Comparison of ENCODE assay signal across 16 cellular contexts in genomic region chr2:207041279-207041678, GRCh38.
DNase-seq lines count a peak whose midpoint lies in the region; ATAC-seq, FAIRE-seq and TF ChIP-seq lines count a peak whose summit lies in the region.
"Had no signal": no experiment of that assay in that cellular context is flagged by ENCODE, and none has a peak within 500 bp of the region (broad histone marks: within the 10 kb centered on the region; RNA-seq: fewer than 3 reads in every experiment).

No MANE protein-coding gene starts in this region.

- no peak overlapping the region for H3K4ac ChIP-seq in IMR-90 (ENCODE audit: low read depth, low read length)

- no peaks in the 10 kb centered on the region for H4K20me1 ChIP-seq in IMR-90 (ENCODE audit: insufficient read depth, low read length)

- H3K9me1 ChIP-seq in IMR-90 (ENCODE audit: insufficient read depth, low read length) = peaks cover 2% of the 10 kb centered on the region; the same call in 1 of the 2 replicates

- no peaks in the 10 kb centered on the region for H3K27me3 ChIP-seq in IMR-90 (ENCODE audit: control insufficient read depth, insufficient read depth, low read length)
- H3K27me3 ChIP-seq in layer of hippocampus (ENCODE audit: control insufficient read depth, insufficient read depth, low read length) = no peaks in the 10 kb centered on the region
- no peaks in the 10 kb centered on the region for H3K27me3 ChIP-seq in subcutaneous abdominal adipose tissue (ENCODE audit: control insufficient read depth in 5 of 5, insufficient read depth in 4 of 5, low read length in 5 of 5)
- H3K27me3 ChIP-seq in small intestine (ENCODE audit: control insufficient read depth in 2 of 2, insufficient read depth in 2 of 2, low read length in 2 of 2) = no peaks in the 10 kb centered on the region

- H3K23ac ChIP-seq in IMR-90 (ENCODE audit: low read depth, low read length) = no peak overlapping the region

- H3K4me2 ChIP-seq in IMR-90 (ENCODE audit: low read depth, low read length) = no peak overlapping the region

- H3K56ac ChIP-seq in IMR-90 (ENCODE audit: extremely low read depth, insufficient read depth, low read length) = no peak overlapping the region

- no peak overlapping the region for H2AFZ ChIP-seq in IMR-90 (replicated peaks; ENCODE audit: low read length, poor library complexity)

- dilution Hi-C loops in IMR-90 (cut with HindIII; ENCODE audit: low sequenced_read_pairs, unreplicated experiment) = no loop called here

- TF ChIP-seq CTCF in IMR-90 (conservative IDR thresholded peaks at IDR 0.05; ENCODE audit: low read depth, low read length) = no peak

- H2BK15ac ChIP-seq in IMR-90 (ENCODE audit: low read depth, low read length) = no peak overlapping the region

- no peak for TF ChIP-seq POLR2A in IMR-90 (IDR thresholded peaks at IDR 0.05; ENCODE audit: low read depth, low read length)

- no peak overlapping the region for H4K8ac ChIP-seq in IMR-90 (ENCODE audit: low read depth in 2 of 2, low read length in 2 of 2)

- H3K4me3 ChIP-seq in IMR-90 (ENCODE audit: insufficient read depth, low read depth, low read length) (no peak overlapping the region), subcutaneous abdominal adipose tissue (ENCODE audit: low read depth in 1 of 5, low read length in 5 of 5) (peak overlapping the region; percentile 34 to 51 (median 40)), small intestine (ENCODE audit: low read depth in 1 of 2, low read length in 2 of 2) (no peak overlapping the region)
- H3K4me3 ChIP-seq: lower lobe of right lung had no signal

- FAIRE-seq in small intestine (lab: Jason Lieb, UNC) = no peak

- POLR2A ChIA-PET in IMR-90 (lab: Charles Lee; ENCODE audit: unreplicated experiment) = no interaction called here

- H3K4me1 ChIP-seq in IMR-90 (ENCODE audit: control insufficient read depth, insufficient read depth, low read length) (peaks cover 2% of the 10 kb centered on the region), subcutaneous abdominal adipose tissue (ENCODE audit: control insufficient read depth in 5 of 5, insufficient read depth in 5 of 5, low read length in 5 of 5) (peaks cover 0 to 21% (median 14%) of the 10 kb centered on the region in 5 donors), small intestine (ENCODE audit: control insufficient read depth in 2 of 2, insufficient read depth in 1 of 2, low read depth in 1 of 2, low read length in 1 of 2) (peaks cover 0 to 3% of the 10 kb centered on the region in 2 donors)
- H3K4me1 ChIP-seq: lower lobe of right lung had no signal

- no peak overlapping the region for H2BK120ac ChIP-seq in IMR-90 (ENCODE audit: low read depth, low read length)

- H4K5ac ChIP-seq in IMR-90 (ENCODE audit: low read depth, low read length) = no peak overlapping the region

- TF ChIP-seq RAD21 in IMR-90 (IDR thresholded peaks at IDR 0.05; ENCODE audit: low read length) = no peak

- no peak overlapping the region for H2BK20ac ChIP-seq in IMR-90 (ENCODE audit: low read depth, low read length)

- no TSS peak for BruUV-seq in IMR-90 (replicated peaks; lab: Mats Ljungman, UMichigan)

- H3K27ac ChIP-seq in IMR-90 (ENCODE audit: insufficient read depth, low read length) (no peak overlapping the region), caudate nucleus (ENCODE audit: low read depth, low read length) (peak overlapping the region; percentile 11), layer of hippocampus (ENCODE audit: low read depth, low read length) (peak overlapping the region; percentile 16), subcutaneous abdominal adipose tissue (ENCODE audit: low read depth, low read length) (no peak overlapping the region), small intestine (ENCODE audit: low read depth in 1 of 2, low read length in 1 of 2) (no peak overlapping the region)
- H3K27ac ChIP-seq: C4-2B, lower lobe of right lung had no signal

- no peak overlapping the region for H2AK9ac ChIP-seq in IMR-90 (replicated peaks; ENCODE audit: low read depth, low read length, poor library complexity)

- CTCF ChIA-PET in IMR-90 (lab: Yijun Ruan, JAX) = no interaction called here

- in situ Hi-C loops in IMR-90 (cut with MboI; ENCODE audit: low sequenced_read_pairs) = no loop called here

- no CpG with 5 or more reads among the region's 10 CpGs for WGBS in IMR-90 (ENCODE audit: extremely low coverage in 2 of 2, insufficient read length in 1 of 2), 2 experiments
- WGBS in small intestine, 3 donors = 68 to 81% (median 78%) methylated on average over 10 of the region's 10 CpGs

- no peak for DNase-seq in IMR-90
- peak in 7 of 61 donors; percentile 7 to 32 (median 14) for DNase-seq in caudate nucleus (lab: John Stamatoyannopoulos, UW)
- DNase-seq in small intestine = no peak
- no peak for DNase-seq in dedifferentiated amniotic fluid mesenchymal stem cell (ENCODE audit: extremely low spot score)
- DNase-seq: activated CD4-positive, alpha-beta T cell treated with anti-CD3 and anti-CD28 coated beads for 4 hours; activated T-cell treated with anti-CD3 and anti-CD28 coated beads for 4 hours; lower lobe of right lung; NCI-H2081; stimulated activated naive CD8-positive, alpha-beta T cell treated with anti-CD3 and anti-CD28 coated beads, Interleukin-15, Interleukin-2, amounts not matched to agents 100 U/mL and 50 U/mL, for 24 hours had no signal

- no peak overlapping the region for H3K18ac ChIP-seq in IMR-90 (ENCODE audit: low read depth, low read length)

- ATAC-seq in IMR-90 (ENCODE audit: low read depth) = no peak
- ATAC-seq in HG03196 (IDR thresholded peaks at IDR 0.05; ENCODE audit: unreplicated experiment) = no peak
- ATAC-seq in GM18868 (IDR thresholded peaks at IDR 0.05; ENCODE audit: unreplicated experiment) = no peak
- ATAC-seq: activated naive CD4-positive, alpha-beta T cell treated with anti-CD3 and anti-CD28 coated beads, Interleukin-2, amount 50 U/mL, for 72 hours; HCT116; stimulated activated naive CD8-positive, alpha-beta T cell treated with anti-CD3 and anti-CD28 coated beads, Interleukin-15, Interleukin-2, amounts not matched to agents 100 U/mL and 50 U/mL, for 24 hours had no signal

- H3K9ac ChIP-seq in IMR-90 (ENCODE audit: low read depth, low read length) = no peak overlapping the region
- H3K9ac ChIP-seq in subcutaneous abdominal adipose tissue (ENCODE audit: low read length in 5 of 5) = peak overlapping the region in 1 of 5 donors; percentile 44

- H4K91ac ChIP-seq in IMR-90 (ENCODE audit: insufficient read depth, low read depth, low read length) = no peak overlapping the region

- no peak overlapping the region for H2BK5ac ChIP-seq in IMR-90 (ENCODE audit: low read depth, low read length, poor library complexity, severe bottlenecking)

- intact Hi-C loops in IMR-90 (cut with micrococcal nuclease) = no loop called here

- 0 out of 2 replicates have a peak overlapping the region, but pooled peaks have one; percentile 5 for H2AK5ac ChIP-seq in IMR-90 (ENCODE audit: low read depth, low read length)

- H3K36me3 ChIP-seq in IMR-90 (ENCODE audit: control insufficient read depth, insufficient read depth, low read length) (no peaks in the 10 kb centered on the region), subcutaneous abdominal adipose tissue (ENCODE audit: control insufficient read depth in 5 of 5, insufficient read depth in 5 of 5, low read length in 5 of 5) (no peaks in the 10 kb centered on the region), small intestine (ENCODE audit: control insufficient read depth in 2 of 2, insufficient read depth in 2 of 2, low read length in 2 of 2) (no peaks in the 10 kb centered on the region)
- H3K36me3 ChIP-seq: lower lobe of right lung had no signal

- H3K79me1 ChIP-seq in IMR-90 (ENCODE audit: low read depth in 1 of 2, low read length in 2 of 2) = no peaks in the 10 kb centered on the region

- no peaks in the 10 kb centered on the region for H3K9me3 ChIP-seq in IMR-90 (ENCODE audit: control insufficient read depth, insufficient read depth, low read length)
- H3K9me3 ChIP-seq in subcutaneous abdominal adipose tissue (ENCODE audit: control insufficient read depth in 5 of 5, low read length in 5 of 5) = no peaks in the 10 kb centered on the region
- no peaks in the 10 kb centered on the region for H3K9me3 ChIP-seq in small intestine (ENCODE audit: control insufficient read depth, low read depth)
- H3K9me3 ChIP-seq: lower lobe of right lung had no signal

- H3K14ac ChIP-seq in IMR-90 (replicated peaks; ENCODE audit: low read depth, low read length) = no peak overlapping the region

TF ChIP-seq in IMR-90, 13 proteins besides CTCF, POLR2A, EP300 and RAD21 (continues in another document):
- TF ChIP-seq CEBPB (IDR thresholded peaks at IDR 0.05; ENCODE audit: low read depth, low read length) (no peak), RCOR1 (IDR thresholded peaks at IDR 0.05; ENCODE audit: insufficient replicate concordance, low read length) (no peak), SMC3 (IDR thresholded peaks at IDR 0.05; ENCODE audit: low read depth, low read length) (no peak), CHD1 (IDR thresholded peaks at IDR 0.05; ENCODE audit: low read depth, low read length) (no peak), MXI1 (IDR thresholded peaks at IDR 0.05; ENCODE audit: borderline replicate concordance, low read depth, low read length) (no peak), MAFK (IDR thresholded peaks at IDR 0.05; ENCODE audit: low read depth, low read length) (no peak), NFE2L2 (IDR thresholded peaks at IDR 0.05; ENCODE audit: low read depth, low read length) (no peak), MAZ (IDR thresholded peaks at IDR 0.05; ENCODE audit: borderline replicate concordance, low read depth, low read length) (no peak), FOS (IDR thresholded peaks at IDR 0.05; ENCODE audit: low read depth, low read length) (no peak), BHLHE40 (IDR thresholded peaks at IDR 0.05; ENCODE audit: low read depth, low read length) (no peak), USF2 (IDR thresholded peaks at IDR 0.05; ENCODE audit: low read depth, low read length) (no peak)
- TF ChIP-seq, protein P1, sequence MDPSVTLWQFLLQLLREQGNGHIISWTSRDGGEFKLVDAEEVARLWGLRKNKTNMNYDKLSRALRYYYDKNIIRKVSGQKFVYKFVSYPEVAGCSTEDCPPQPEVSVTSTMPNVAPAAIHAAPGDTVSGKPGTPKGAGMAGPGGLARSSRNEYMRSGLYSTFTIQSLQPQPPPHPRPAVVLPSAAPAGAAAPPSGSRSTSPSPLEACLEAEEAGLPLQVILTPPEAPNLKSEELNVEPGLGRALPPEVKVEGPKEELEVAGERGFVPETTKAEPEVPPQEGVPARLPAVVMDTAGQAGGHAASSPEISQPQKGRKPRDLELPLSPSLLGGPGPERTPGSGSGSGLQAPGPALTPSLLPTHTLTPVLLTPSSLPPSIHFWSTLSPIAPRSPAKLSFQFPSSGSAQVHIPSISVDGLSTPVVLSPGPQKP (IDR thresholded peaks at IDR 0.05; ENCODE audit: borderline replicate concordance, low read depth, low read length) = no peak

Comparison
In these comparisons a context has a peak if more than half of its experiments do, and no peak if none do; other contexts are left out.
1. H3K27ac ChIP-seq: peak in caudate nucleus (single experiment) and layer of hippocampus (single experiment); none in IMR-90 (single experiment), subcutaneous abdominal adipose tissue (single experiment) and small intestine (0 of 2).
2. H3K4me3 ChIP-seq: peak in subcutaneous abdominal adipose tissue (5 of 5); none in IMR-90 (single experiment) and small intestine (0 of 2).